In the genomic region with DNA sequence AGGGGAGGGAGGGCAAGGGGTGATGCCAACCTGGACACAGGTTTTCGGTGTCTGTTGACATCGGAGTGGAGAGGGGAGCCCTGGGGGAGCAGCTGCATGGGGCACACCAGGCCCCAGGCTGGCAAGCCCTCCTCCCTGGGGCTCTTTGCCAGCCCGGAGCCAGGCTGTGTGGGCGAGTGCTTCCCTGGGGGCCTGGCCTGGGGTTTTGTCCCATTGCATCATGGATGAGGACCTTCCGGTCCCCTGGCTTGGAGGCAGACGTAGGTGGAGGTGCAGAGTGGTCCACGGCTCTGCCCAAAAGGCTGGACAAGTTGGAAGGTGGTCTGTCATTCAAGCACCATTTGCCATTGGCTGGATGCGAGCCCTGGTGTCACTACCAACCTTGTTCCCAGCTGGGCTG, we compare ENCODE assay signal across 15 cellular contexts. TPM values are rescaled to one million over a fixed set of nuclear protein-coding genes. Genes with fewer than 3 reads are reported as not detected.
DNase-seq lines count a peak whose midpoint lies in the region; ATAC-seq, FAIRE-seq and TF ChIP-seq lines count a peak whose summit lies in the region.
"Had no signal": no experiment of that assay in that cellular context is flagged by ENCODE, and none has a peak within 500 bp of the region (broad histone marks: within the 10 kb centered on the region; RNA-seq: fewer than 3 reads in every experiment).

No MANE protein-coding gene starts in this region.

- H3K36me3 ChIP-seq in A673 (ENCODE audit: insufficient read depth, low read length, poor library complexity, severe bottlenecking) (no peaks in the 10 kb centered on the region), heart left ventricle (no peaks in the 10 kb centered on the region), sigmoid colon (no peaks in the 10 kb centered on the region)
- H3K36me3 ChIP-seq: WERI-Rb-1 had no signal

- 29 to 42% (median 36%) methylated on average over 8 of the region's 8 CpGs for WGBS in heart left ventricle, 4 donors
- 57 to 80% methylated on average over 8 of the region's 8 CpGs for WGBS in sigmoid colon, 2 donors

- H3K27me3 ChIP-seq in A673 (replicated peaks; ENCODE audit: insufficient read depth, low read depth, low read length, poor library complexity) (no peaks in the 10 kb centered on the region), heart left ventricle (no peaks in the 10 kb centered on the region), sigmoid colon (no peaks in the 10 kb centered on the region)

- H3K27ac ChIP-seq in A673 (ENCODE audit: low read depth, low read length, poor library complexity, severe bottlenecking), result peak overlapping the region; percentile 42
- peak overlapping the region in 11 of 12 donors; percentile 26 to 94 (median 77) for H3K27ac ChIP-seq in heart left ventricle
- peak overlapping the region; percentile 79 to 94 (median 84) for H3K27ac ChIP-seq in sigmoid colon

- intact Hi-C loops in A673 (cut with micrococcal nuclease; ENCODE audit: unreplicated experiment), result no loop called here
- intact Hi-C loops in heart left ventricle (cut with DNase I), result no loop called here
- intact Hi-C loops in sigmoid colon (cut with DNase I), result no loop called here

- no peak for TF ChIP-seq CTCF in A673 (conservative IDR thresholded peaks at IDR 0.05; ENCODE audit: low read depth, low read length)
- no peak for TF ChIP-seq CTCF in heart left ventricle (IDR thresholded peaks at IDR 0.05)
- no peak for TF ChIP-seq CTCF in sigmoid colon (IDR thresholded peaks at IDR 0.05)

- no peak overlapping the region for H3K4me3 ChIP-seq in A673 (ENCODE audit: low read depth, low read length, poor library complexity, severe bottlenecking)
- no peak overlapping the region for H3K4me3 ChIP-seq in heart left ventricle
- no peak overlapping the region for H3K4me3 ChIP-seq in sigmoid colon
- H3K4me3 ChIP-seq: GM23338 had no signal

- FAIRE-seq in GM19239 (lab: Jason Lieb, UNC), result no peak
- FAIRE-seq: D721Med, frontal cortex had no signal

- H3K4me1 ChIP-seq in A673 (ENCODE audit: insufficient read depth, low read length, poor library complexity, severe bottlenecking) (peaks cover 31% of the 10 kb centered on the region), heart left ventricle (peaks cover 41 to 100% (median 87%) of the 10 kb centered on the region in 12 donors), sigmoid colon (peaks cover 0 to 100% (median 96%) of the 10 kb centered on the region in 4 donors)

- TF ChIP-seq EP300 in sigmoid colon (IDR thresholded peaks at IDR 0.05), result no peak

- CTCF ChIA-PET in A673 (lab: Charles Lee), result no interaction called here

- no peak for DNase-seq in A673 (ENCODE audit: low spot score)
- peak; percentile 30 for DNase-seq in NCI-H1694 treated with DMSO at 0.1 percent for 48 hours (lab: John Stamatoyannopoulos, UW)
- no peak for DNase-seq in heart left ventricle
- DNase-seq in sigmoid colon, result no peak
- no peak for DNase-seq in GM19239 (ENCODE audit: insufficient read length, low spot score)
- no peak for DNase-seq in midbrain (lab: John Stamatoyannopoulos, UW)
- DNase-seq in foreskin melanocyte, result no peak
- no peak for DNase-seq in activated T-cell treated with anti-CD3 and anti-CD28 coated beads, Interleukin-2, amount 50 U/mL, for 48 hours
- DNase-seq: islet precursor cell, NCI-H1417, NCI-H526 treated with DMSO at 0.1 percent for 48 hours, WERI-Rb-1 had no signal

- H3K9me3 ChIP-seq in A673 (ENCODE audit: low read depth, low read length, poor library complexity, severe bottlenecking), result no peaks in the 10 kb centered on the region
- H3K9me3 ChIP-seq in heart left ventricle, result no peaks in the 10 kb centered on the region
- H3K9me3 ChIP-seq in sigmoid colon, result no peaks in the 10 kb centered on the region

- no TSS peak for BruUV-seq in A673 (replicated peaks; lab: Mats Ljungman, UMichigan)

- POLR2A ChIA-PET in A673 (lab: Charles Lee; ENCODE audit: low non-redundant PET), result no interaction called here

- TF ChIP-seq POLR2A in heart left ventricle (IDR thresholded peaks at IDR 0.05) (no peak), sigmoid colon (IDR thresholded peaks at IDR 0.05) (no peak)

- ATAC-seq in heart left ventricle, result peak in 3 of 4 donors; percentile 2 to 32 (median 9)
- ATAC-seq: GM23338 had no signal

RNA-seq across cellular contexts. Expression of a gene that starts 34.8 kb away (rescaled TPM):
- total RNA-seq in A673 (2021) (35.8 and 42.1 TPM in 2 replicates), heart left ventricle (10 to 100 TPM; 39.8 to 75.4 (median 50.5) TPM), sigmoid colon (10 to 100 TPM; 26.5 to 49.3 (median 37.5) TPM)
- polyA plus RNA-seq in heart left ventricle (10 to 100 TPM; 19.7 to 45.7 TPM), sigmoid colon (10 to 100 TPM; 17.4 to 31.5 (median 25.4) TPM)
